ENCODE assay signal across 19 cellular contexts in genomic region chr10:118840776-118841468, GRCh38.
"Had no signal": no experiment of that assay in that cellular context is flagged by ENCODE, and none has a peak within 500 bp of the region (broad histone marks: within the 10 kb centered on the region; RNA-seq: fewer than 3 reads in every experiment).

No MANE protein-coding gene starts in this region.

- ATAC-seq: body of pancreas, natural killer cell had no signal

- H3K4me3 Mint-ChIP-seq: activated naive CD4-positive, alpha-beta T cell treated with anti-CD3 and anti-CD28 coated beads, Interleukin-2, amount 10 ng/mL, durations not matched to agents 7 days and 5 days; activated naive CD8-positive, alpha-beta T cell treated with anti-CD3 and anti-CD28 coated beads, Interleukin-2, amount 50 U/mL, for 24 hours; natural killer cell had no signal

- DNase-seq: activated CD4-positive, alpha-beta T cell treated with anti-CD3 and anti-CD28 coated beads for 1 hour; activated CD4-positive, alpha-beta T cell treated with anti-CD3 and anti-CD28 coated beads, Interleukin-2, amount 50 U/mL, for 1 hour; activated effector memory CD4-positive, alpha-beta T cell treated with Interleukin-2 at 50 U/mL for 16 hours; body of pancreas; left lung; midbrain; natural killer cell; ovary; spleen; stimulated activated naive CD4-positive, alpha-beta T cell; testis; trophoblast cell; uterus had no signal

- H3K27ac Mint-ChIP-seq: activated naive CD4-positive, alpha-beta T cell treated with anti-CD3 and anti-CD28 coated beads, Interleukin-2, amount 10 ng/mL, durations not matched to agents 7 days and 5 days; activated naive CD8-positive, alpha-beta T cell treated with anti-CD3 and anti-CD28 coated beads, Interleukin-2, amount 50 U/mL, for 24 hours; natural killer cell had no signal

- H3K4me1 Mint-ChIP-seq: natural killer cell had no signal

- H3K36me3 Mint-ChIP-seq: activated naive CD4-positive, alpha-beta T cell treated with anti-CD3 and anti-CD28 coated beads, Interleukin-2, amount 10 ng/mL, durations not matched to agents 7 days and 5 days; natural killer cell had no signal

- H3K27me3 ChIP-seq: body of pancreas, left lung, ovary, testis, uterus had no signal

- FAIRE-seq: TTC549 had no signal

- H3K9me3 ChIP-seq: body of pancreas, left lung, ovary, prostate gland, spleen, testis, uterus had no signal

- H3K9me3 Mint-ChIP-seq: activated naive CD8-positive, alpha-beta T cell treated with anti-CD3 and anti-CD28 coated beads, Interleukin-2, amount 50 U/mL, for 24 hours; natural killer cell had no signal

- H3K27ac ChIP-seq: body of pancreas, left lung, ovary, prostate gland, spleen, testis, uterus had no signal

- H3K36me3 ChIP-seq: left lung, ovary, prostate gland, spleen, uterus, WERI-Rb-1 had no signal

- H3K4me3 ChIP-seq: body of pancreas, left lung, lung, ovary, prostate gland, spleen, testis, uterus had no signal

- H3K4me1 ChIP-seq: left lung, prostate gland, testis, uterus had no signal
